In genomic region chr16:88678224-88678979, GRCh38 we compare ENCODE assay signal across 23 cellular contexts. TPM values are rescaled to one million over a fixed set of nuclear protein-coding genes. Genes with fewer than 3 reads are reported as not detected.
"Had no signal": no experiment of that assay in that cellular context is flagged by ENCODE, and none has a peak within 500 bp of the region (broad histone marks: within the 10 kb centered on the region; RNA-seq: fewer than 3 reads in every experiment).

No MANE protein-coding gene starts in this region.

- H3K4me3 ChIP-seq: cardiac muscle cell, heart right ventricle, left lung, neural progenitor cell, pancreas, transverse colon, vagina had no signal

- H3K4me1 ChIP-seq: neural progenitor cell, pancreas, vagina had no signal

- ATAC-seq: activated CD8-positive, alpha-beta T cell treated with anti-CD3 and anti-CD28 coated beads, Interleukin-2, amount 10 ng/mL, durations not matched to agents 7 days and 5 days; activated naive CD4-positive, alpha-beta T cell treated with anti-CD3 and anti-CD28 coated beads, Interleukin-2, amount 50 U/mL, for 72 hours; heart right ventricle; left lung; pancreas had no signal

- H3K4me2 ChIP-seq: neural progenitor cell had no signal

- H3K9ac ChIP-seq: neural progenitor cell had no signal

- DNase-seq: activated B cell treated with CpG ODN at 0.5 μM for 24 hours; activated CD4-positive, alpha-beta T cell treated with anti-CD3 and anti-CD28 coated beads for 48 hours; activated CD8-positive, alpha-beta memory T cell treated with anti-CD3 and anti-CD28 coated beads, Interleukin-2, amount 50 U/mL, for 4 hours; activated CD8-positive, alpha-beta T cell treated with anti-CD3 and anti-CD28 coated beads, Interleukin-2, amount 10 ng/mL, durations not matched to agents 7 days and 5 days; activated gamma-delta T cell; activated T-cell treated with anti-CD3 and anti-CD28 coated beads, Interleukin-2, amount 50 U/mL, for 48 hours; heart right ventricle; islet precursor cell; naive B cell; retina; small intestine; stimulated activated CD4-positive, alpha-beta T cell treated with anti-CD3 and anti-CD28 coated beads, Interleukin-4, amount 100 ng/mL, for 4 hours; stimulated activated CD8-positive, alpha-beta memory T cell treated with anti-CD3 and anti-CD28 coated beads, Interleukin-4, amount 100 ng/mL, for 48 hours; stimulated activated naive CD4-positive, alpha-beta T cell treated with Interleukin-2 at 50 U/mL for 16 hours; transverse colon had no signal

- H3K27ac ChIP-seq: cardiac muscle cell, heart right ventricle, left lung, neural progenitor cell, pancreas, transverse colon, vagina had no signal

- H3K27me3 ChIP-seq: cardiac muscle cell, neural progenitor cell, pancreas, vagina had no signal

- FAIRE-seq: frontal cortex, pancreas, small intestine, TTC549 had no signal

- H3K9me3 ChIP-seq: heart right ventricle, left lung, pancreas, transverse colon, vagina had no signal

- H2AFZ ChIP-seq: neural progenitor cell had no signal

- H3K36me3 ChIP-seq: cardiac muscle cell, neural progenitor cell, pancreas, transverse colon, vagina had no signal

RNA-seq across cellular contexts. Expression of gene SNAI3, which starts 7.9 kb away (rescaled TPM):
- total RNA-seq: frontal cortex, vagina had no signal
